In the genomic region with DNA sequence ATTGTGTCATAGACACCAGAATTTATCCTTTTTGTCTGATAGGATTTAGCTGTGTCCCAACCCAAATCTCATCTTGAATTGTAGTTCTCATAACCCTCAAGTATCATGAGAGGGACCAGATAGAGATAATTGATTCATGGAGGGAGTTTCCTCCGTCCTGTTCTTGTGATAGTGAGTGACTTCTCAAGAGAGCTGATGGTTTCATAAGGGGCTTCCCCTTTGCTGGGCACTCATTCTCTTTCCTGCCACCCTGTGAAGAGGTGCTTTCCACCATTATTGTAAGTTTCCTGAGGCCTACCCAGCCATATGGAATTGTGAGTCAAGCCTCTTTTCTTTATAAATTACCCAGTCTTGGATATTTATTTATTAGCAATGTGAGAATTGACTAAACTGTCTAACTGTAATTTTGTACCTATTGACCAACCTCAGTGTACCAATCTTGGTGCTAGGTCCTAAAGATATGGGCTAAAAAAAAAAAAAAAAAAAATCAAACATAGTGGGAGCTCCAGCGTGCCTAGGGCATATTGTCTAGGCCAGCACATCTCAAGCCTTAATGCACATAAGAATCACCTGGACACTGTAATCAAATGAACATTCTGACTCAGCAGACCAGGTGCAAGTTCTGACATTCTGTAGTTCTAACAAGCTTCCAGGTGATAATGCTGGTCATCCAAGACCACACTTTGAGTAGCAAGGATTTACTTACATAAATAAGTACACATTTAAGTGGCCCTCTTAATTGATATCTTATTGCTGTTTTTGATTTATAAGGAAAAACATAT, we compare ENCODE assay signal across 12 cellular contexts. TPM values are rescaled to one million over a fixed set of nuclear protein-coding genes. Genes with fewer than 3 reads are reported as not detected.
DNase-seq lines count a peak whose midpoint lies in the region; ATAC-seq, FAIRE-seq and TF ChIP-seq lines count a peak whose summit lies in the region.
"Had no signal": no experiment of that assay in that cellular context is flagged by ENCODE, and none has a peak within 500 bp of the region (broad histone marks: within the 10 kb centered on the region; RNA-seq: fewer than 3 reads in every experiment).

No MANE protein-coding gene starts in this region.

- no peak overlapping the region for H3K4me3 ChIP-seq in aorta (ENCODE audit: low read length in 2 of 2)

- no peaks in the 10 kb centered on the region for H3K27me3 ChIP-seq in aorta (ENCODE audit: control insufficient read depth in 1 of 2, insufficient read depth in 2 of 2, low read length in 1 of 2)

- H3K27ac Mint-ChIP-seq in activated naive CD4-positive, alpha-beta T cell treated with anti-CD3 and anti-CD28 coated beads, Interleukin-2, amount 50 U/mL, for 72 hours = peak overlapping the region in 1 of 2 donors; percentile 78
- H3K27ac Mint-ChIP-seq: CD4-positive, alpha-beta T cell; H9 had no signal

- peaks cover 12 to 50% of the 10 kb centered on the region in 2 donors for H3K36me3 Mint-ChIP-seq in activated naive CD4-positive, alpha-beta T cell treated with anti-CD3 and anti-CD28 coated beads, Interleukin-2, amount 50 U/mL, for 72 hours

- peaks cover 3 to 10% of the 10 kb centered on the region in 2 donors for H3K9me3 Mint-ChIP-seq in activated naive CD4-positive, alpha-beta T cell treated with anti-CD3 and anti-CD28 coated beads, Interleukin-2, amount 50 U/mL, for 72 hours
- H3K9me3 Mint-ChIP-seq: CD4-positive, alpha-beta T cell; H9 had no signal

- peak; percentile 68 for FAIRE-seq in GM12892 (lab: Jason Lieb, UNC)

- no peaks in the 10 kb centered on the region for H3K4me1 ChIP-seq in aorta (ENCODE audit: control insufficient read depth in 1 of 2, insufficient read depth in 2 of 2, low read length in 2 of 2)

- peak; percentile 60 for ATAC-seq in GM19023 (IDR thresholded peaks at IDR 0.05; ENCODE audit: unreplicated experiment)
- ATAC-seq in HG03342 (IDR thresholded peaks at IDR 0.05; ENCODE audit: unreplicated experiment) = peak; percentile 38
- peak; percentile 76 to 99 for ATAC-seq in activated naive CD4-positive, alpha-beta T cell treated with anti-CD3 and anti-CD28 coated beads, Interleukin-2, amount 50 U/mL, for 72 hours
- no peak for ATAC-seq in aorta (ENCODE audit: low FRiP score)
- ATAC-seq in GM19324 (IDR thresholded peaks at IDR 0.05; ENCODE audit: low FRiP score, unreplicated experiment) = no peak
- ATAC-seq: Right ventricle myocardium inferior had no signal

- intact Hi-C loops in aorta (cut with DNase I) = no loop called here

- H3K9me3 ChIP-seq in aorta (ENCODE audit: control insufficient read depth, low read length) = no peaks in the 10 kb centered on the region

- no peak for TF ChIP-seq POLR2A in GM12892 (IDR thresholded peaks at IDR 0.05; ENCODE audit: low read depth, low read length)

- H3K27ac ChIP-seq in aorta (ENCODE audit: low read depth in 1 of 2, low read length in 2 of 2) = no peak overlapping the region

- 89 to 92% methylated on average over 2 of the region's 2 CpGs for WGBS in aorta, 2 donors

- no peak for DNase-seq in GM12892 (ENCODE audit: insufficient read length)
- peak in 1 of 2 donors; percentile 58 for DNase-seq in activated naive CD4-positive, alpha-beta T cell treated with anti-CD3 and anti-CD28 coated beads, Interleukin-2, amount 50 U/mL, for 72 hours (ENCODE audit: low spot score in 2 of 2)
- DNase-seq in effector CD8-positive, alpha-beta T cell (lab: John Stamatoyannopoulos, UW) = no peak
- no peak for DNase-seq in aorta
- no peak for DNase-seq in germinal center (ENCODE audit: low spot score)
- DNase-seq: CD4-positive, alpha-beta T cell; H9; NCI-H2081 treated with DMSO at 0.1 percent for 48 hours had no signal

- no peaks in the 10 kb centered on the region for H3K36me3 ChIP-seq in aorta (ENCODE audit: control insufficient read depth in 1 of 2, insufficient read depth in 2 of 2, low read length in 1 of 2)

RNA-seq across cellular contexts. Expression of gene ST8SIA4, which starts 30.5 kb away (rescaled TPM):
- 21.1 TPM for polyA plus RNA-seq in GM12892 (2012; ENCODE audit: missing spikeins)
- total RNA-seq in activated naive CD4-positive, alpha-beta T cell treated with anti-CD3 and anti-CD28 coated beads, Interleukin-2, amount 50 U/mL, for 72 hours = 10 to 100 TPM; 21.2 to 36.2 TPM
- 10 to 100 TPM; 15.6 to 19.7 TPM for total RNA-seq in aorta
- polyA plus RNA-seq in aorta = 1 to 10 TPM in 1 of 2 donors, under 1 TPM in 1; 0.10 to 3.3 TPM
- total RNA-seq: H9 had no signal

Comparison
In these comparisons a context has a peak if more than half of its experiments do, and no peak if none do; other contexts are left out.
1. ATAC-seq: peak in GM19023 (single experiment), HG03342 (single experiment) and activated naive CD4-positive, alpha-beta T cell treated with anti-CD3 and anti-CD28 coated beads, Interleukin-2, amount 50 U/mL, for 72 hours (2 of 2); none in aorta (single experiment) and GM19324 (single experiment).